Comparison of ENCODE assay signal across 30 cellular contexts in genomic region chr4:8865681-8866310, GRCh38. TPM values are rescaled to one million over a fixed set of nuclear protein-coding genes. Genes with fewer than 3 reads are reported as not detected.
"Had no signal": no experiment of that assay in that cellular context is flagged by ENCODE, and none has a peak within 500 bp of the region (broad histone marks: within the 10 kb centered on the region; RNA-seq: fewer than 3 reads in every experiment).

No MANE protein-coding gene starts in this region.

- H3K4me3 ChIP-seq: colonic mucosa, esophagus squamous epithelium, gastrocnemius medialis, heart right ventricle, left lung, lower lobe of right lung, mucosa of descending colon had no signal

- ATAC-seq: effector memory CD8-positive, alpha-beta T cell; esophagus mucosa; gastrocnemius medialis; heart right ventricle; left cardiac atrium; left lung; left ventricle myocardium superior; lower lobe of right lung; mucosa of descending colon had no signal

- H3K4me3 Mint-ChIP-seq: dendritic cell treated with granulocyte-macrophage colony-stimulating factor and Interleukin-4, amounts not matched to agents 40 ng/mL and 50 ng/mL, for 4 days; effector memory CD8-positive, alpha-beta T cell; endodermal cell; mesothelial cell of epicardium; naive B cell had no signal

- H3K27ac Mint-ChIP-seq: dendritic cell treated with granulocyte-macrophage colony-stimulating factor and Interleukin-4, amounts not matched to agents 40 ng/mL and 50 ng/mL, for 4 days; effector memory CD8-positive, alpha-beta T cell; endodermal cell; mesothelial cell of epicardium; naive B cell had no signal

- DNase-seq: colonic mucosa; cortex of kidney; effector CD8-positive, alpha-beta T cell; effector memory CD8-positive, alpha-beta T cell; erythroblast; esophagus squamous epithelium; foreskin fibroblast; foreskin melanocyte; gastrocnemius medialis; heart right ventricle; hippocampal formation; left cardiac atrium; left ventricle myocardium superior; lower lobe of right lung; mesenchymal stem cell; mucosa of descending colon; naive B cell had no signal

- H3K36me3 ChIP-seq: colonic mucosa, esophagus squamous epithelium, gastrocnemius medialis, heart right ventricle, left lung, lower lobe of right lung had no signal

- H3K4me1 ChIP-seq: colonic mucosa, gastrocnemius medialis had no signal

- H3K9me3 Mint-ChIP-seq: dendritic cell treated with granulocyte-macrophage colony-stimulating factor and Interleukin-4, amounts not matched to agents 40 ng/mL and 50 ng/mL, for 4 days; effector memory CD8-positive, alpha-beta T cell; endodermal cell; mesothelial cell of epicardium had no signal

- H3K27ac ChIP-seq: colonic mucosa, epithelial cell of prostate, esophagus squamous epithelium, gastrocnemius medialis, heart right ventricle, left lung, lower lobe of right lung had no signal

RNA-seq across cellular contexts. Expression of gene HMX1, which starts 5.8 kb away (rescaled TPM):
- total RNA-seq: colonic mucosa, dermis microvascular lymphatic vessel endothelial cell, esophagus mucosa, gastrocnemius medialis, glomerular endothelial cell, kidney epithelial cell, left cardiac atrium, left lung, left ventricle myocardium superior, lower lobe of right lung, lung microvascular endothelial cell, mesenteric fat pad, myocyte had no signal
- polyA plus RNA-seq: heart right ventricle, keratinocyte had no signal
